8 cellular contexts compared by ENCODE assay signal in genomic region chr16:29193634-29194033, GRCh38.
A peak's percentile ranks its signal among the peaks of the same experiment; 100 is the strongest.
DNase-seq lines count a peak whose midpoint lies in the region; ATAC-seq, FAIRE-seq and TF ChIP-seq lines count a peak whose summit lies in the region.
"Not testable (repeated sequence)": the region's sequence is repeated elsewhere in the genome, so short reads cannot be mapped to it uniquely, and the experiment has no call there.

No MANE protein-coding gene starts in this region.

- WGBS in K562 (ENCODE audit: insufficient coverage, low coverage, missing lambda C conversion rate): 20% methylated on average over 13 of the region's 13 CpGs
- 80% methylated on average over 11 of the region's 13 CpGs for WGBS in esophagus muscularis mucosa
- WGBS in sigmoid colon, 2 donors: 91 to 95% methylated on average over 13 of the region's 13 CpGs

- H2AFZ ChIP-seq in K562 (ENCODE audit: low read depth, low read length): not testable (repeated sequence)

- H4K20me1 ChIP-seq in BLaER1; K562 (replicated peaks; ENCODE audit: control insufficient read depth, insufficient read depth, low read length): not testable (repeated sequence)

- FAIRE-seq in K562 (lab: Jason Lieb, UNC): not testable (repeated sequence)

- POLR2A ChIA-PET in K562 (lab: Yijun Ruan, JAX): not testable (repeated sequence)

- H3K27me3 Mint-ChIP-seq in natural killer cell (ENCODE audit: low read depth in 2 of 2): not testable (repeated sequence)

- peak overlapping the region; percentile 7; the same call in 1 of the 2 replicates for H3K4me2 ChIP-seq in BLaER1
- not testable (repeated sequence) for H3K4me2 ChIP-seq in K562 (ENCODE audit: insufficient read depth, low read length)

- H3K9me3 Mint-ChIP-seq in natural killer cell: not testable (repeated sequence)

- H3K27ac Mint-ChIP-seq in natural killer cell: not testable (repeated sequence)

- not testable (repeated sequence) for H3K79me2 ChIP-seq in K562 (ENCODE audit: control insufficient read depth, insufficient read depth, low read length)

- H3K4me1 ChIP-seq in BLaER1; K562 (replicated peaks in 1 of 2; ENCODE audit: control insufficient read depth in 2 of 2, insufficient read depth in 2 of 2, low read length in 2 of 2); upper lobe of right lung: not testable (repeated sequence)
- H3K4me1 ChIP-seq in esophagus muscularis mucosa: peaks cover 0 to 39% (median 34%) of the 10 kb centered on the region in 4 donors
- peaks cover 0 to 44% (median 25%) of the 10 kb centered on the region in 4 donors for H3K4me1 ChIP-seq in sigmoid colon

- TF ChIP-seq EP300 in K562 (IDR thresholded peaks at IDR 0.05; ENCODE audit: low read length); esophagus muscularis mucosa (IDR thresholded peaks at IDR 0.05); sigmoid colon (IDR thresholded peaks at IDR 0.05): not testable (repeated sequence)

- H3K36me3 ChIP-seq in BLaER1; K562 (ENCODE audit: control insufficient read depth, insufficient read depth, low read length); esophagus muscularis mucosa; sigmoid colon; upper lobe of right lung: not testable (repeated sequence)

- CTCF ChIA-PET in K562 (lab: Yijun Ruan, JAX; ENCODE audit: low intra/inter-chr PET ratio): not testable (repeated sequence)

- in situ Hi-C loops in K562 (cut with MboI): not testable (repeated sequence)

- not testable (repeated sequence) for H3K4me3 Mint-ChIP-seq in natural killer cell

- TF ChIP-seq RAD21 in K562 (CRISPR knock-in tag; conservative IDR thresholded peaks at IDR 0.05 in 1 of 2, IDR thresholded peaks at IDR 0.05 in 1 of 2): not testable (repeated sequence)

- not testable (repeated sequence) for H3K27ac ChIP-seq in BLaER1; K562 (ENCODE audit: extremely low read depth, low read depth, low read length); upper lobe of right lung
- H3K27ac ChIP-seq in esophagus muscularis mucosa (replicated peaks in 1 of 4) (peak overlapping the region in 3 of 4 donors; percentile 11 to 72 (median 45)), sigmoid colon (peak overlapping the region in 3 of 4 donors; percentile 53 to 74 (median 72))

- DNase-seq in activated CD8-positive, alpha-beta memory T cell treated with anti-CD3 and anti-CD28 coated beads, Interleukin-2, amount 50 U/mL, for 48 hours: peak; percentile 36
- not testable (repeated sequence) for DNase-seq in K562 (ENCODE audit: extremely low read depth in 1 of 4, low spot score in 3 of 4); esophagus muscularis mucosa (ENCODE audit: extremely low spot score); sigmoid colon
- DNase-seq in islet precursor cell (peak; percentile 30), natural killer cell (peak; percentile 14), upper lobe of right lung (peak; percentile 47)

- H3K4me1 Mint-ChIP-seq in natural killer cell: peaks cover 17 to 20% of the 10 kb centered on the region in 2 donors

- not testable (repeated sequence) for H3K9ac ChIP-seq in BLaER1; K562 (ENCODE audit: insufficient read depth in 1 of 2, low read depth in 2 of 2, low read length in 2 of 2)

- not testable (repeated sequence) for BruUV-seq in K562 (replicated peaks; lab: Mats Ljungman, UMichigan)

- not testable (repeated sequence) for ATAC-seq in K562, natural killer cell, upper lobe of right lung

- H3K9me3 ChIP-seq in BLaER1; K562 (replicated peaks; ENCODE audit: control insufficient read depth, insufficient read depth, low read depth, low read length); esophagus muscularis mucosa; sigmoid colon; upper lobe of right lung: not testable (repeated sequence)

- not testable (repeated sequence) for H3K4me3 ChIP-seq in BLaER1, K562, esophagus muscularis mucosa, sigmoid colon, upper lobe of right lung

- not testable (repeated sequence) for H3K27me3 ChIP-seq in BLaER1, esophagus muscularis mucosa, sigmoid colon, upper lobe of right lung
- H3K27me3 ChIP-seq in K562 (ENCODE audit: control insufficient read depth in 2 of 2, insufficient read depth in 2 of 2, low read length in 2 of 2): peaks cover 2 to 18% of the 10 kb centered on the region in 2 experiments; a peak in 4 of 5 replicates

- not testable (repeated sequence) for TF ChIP-seq POLR2A in K562 (conservative IDR thresholded peaks at IDR 0.05); esophagus muscularis mucosa (IDR thresholded peaks at IDR 0.05; ENCODE audit: low read depth); sigmoid colon (IDR thresholded peaks at IDR 0.05)

- TF ChIP-seq CTCF in K562 (IDR thresholded peaks at IDR 0.05 in 2 of 3, conservative IDR thresholded peaks at IDR 0.05 in 1 of 3; ENCODE audit: insufficient read depth in 2 of 3, low read depth in 1 of 3, low read length in 3 of 3); esophagus muscularis mucosa (IDR thresholded peaks at IDR 0.05); natural killer cell (IDR thresholded peaks at IDR 0.05); sigmoid colon (IDR thresholded peaks at IDR 0.05); upper lobe of right lung (IDR thresholded peaks at IDR 0.05): not testable (repeated sequence)

- intact Hi-C loops in K562 (cut with micrococcal nuclease); esophagus muscularis mucosa (cut with DNase I); natural killer cell (cut with micrococcal nuclease); sigmoid colon (cut with DNase I); upper lobe of right lung (cut with DNase I): not testable (repeated sequence)

- not testable (repeated sequence) for H3K36me3 Mint-ChIP-seq in natural killer cell

- H3K9me1 ChIP-seq in K562 (ENCODE audit: control insufficient read depth, insufficient read depth, low read length): not testable (repeated sequence)

TF ChIP-seq in K562, 482 proteins besides CTCF, POLR2A, EP300 and RAD21:
- peak; percentile 81 for TF ChIP-seq ZFP36 (IDR thresholded peaks at IDR 0.05; ENCODE audit: low read depth, low read length, partially characterized antibody)
